10 cellular contexts compared by ENCODE assay signal in genomic region chr20:32333988-32334885, GRCh38. TPM values are rescaled to one million over a fixed set of nuclear protein-coding genes. Genes with fewer than 3 reads are reported as not detected.
DNase-seq lines count a peak whose midpoint lies in the region; TF ChIP-seq lines count a peak whose summit lies in the region.
"Had no signal": no experiment of that assay in that cellular context is flagged by ENCODE, and none has a peak within 500 bp of the region (broad histone marks: within the 10 kb centered on the region; RNA-seq: fewer than 3 reads in every experiment).

No MANE protein-coding gene starts in this region.

- H3K27ac ChIP-seq in neuronal stem cell (replicated peaks; ENCODE audit: low read length), result no peak overlapping the region
- H3K27ac ChIP-seq: A549, PC-9 had no signal

- peaks cover 18 to 63% of the 10 kb centered on the region in 2 donors for H3K36me3 ChIP-seq in neuronal stem cell (replicated peaks in 1 of 2; ENCODE audit: control insufficient read depth in 2 of 2, insufficient read depth in 2 of 2, low read length in 2 of 2)

- no peak overlapping the region for H3K23ac ChIP-seq in neuronal stem cell (ENCODE audit: low read depth, low read length, poor library complexity)

- H2BK15ac ChIP-seq in neuronal stem cell (ENCODE audit: low read length), result no peak overlapping the region

- H4K8ac ChIP-seq in neuronal stem cell (ENCODE audit: low read depth, low read length), result no peak overlapping the region

- no peaks in the 10 kb centered on the region for H3K79me1 ChIP-seq in neuronal stem cell (ENCODE audit: low read depth, low read length)

- H2BK5ac ChIP-seq in neuronal stem cell (ENCODE audit: low read length), result no peak overlapping the region

- no peaks in the 10 kb centered on the region for H3K9me3 Mint-ChIP-seq in activated naive CD4-positive, alpha-beta T cell treated with anti-CD3 and anti-CD28 coated beads for 36 hours

- no peak overlapping the region for H2BK120ac ChIP-seq in neuronal stem cell (ENCODE audit: low read depth, low read length)

- no peak overlapping the region for H2BK12ac ChIP-seq in neuronal stem cell (ENCODE audit: low read length)

- H3K4me3 ChIP-seq in fibroblast of mammary gland (ENCODE audit: control insufficient read depth, low read depth, low read length) (no peak overlapping the region), neuronal stem cell (ENCODE audit: low read length in 2 of 2) (no peak overlapping the region)
- H3K4me3 ChIP-seq: A549, PC-9 had no signal

- TF ChIP-seq CTCF in fibroblast of mammary gland (conservative IDR thresholded peaks at IDR 0.05; ENCODE audit: control insufficient read depth, insufficient read depth, low read depth, low read length), result no peak

- H3K4me2 ChIP-seq in neuronal stem cell (ENCODE audit: insufficient read depth, low read length, poor library complexity, severe bottlenecking), result no peak overlapping the region
- H3K4me2 ChIP-seq: A549, PC-9 had no signal

- H2AFZ ChIP-seq in neuronal stem cell (ENCODE audit: low read length), result no peak overlapping the region
- H2AFZ ChIP-seq: PC-9 had no signal

- H3K9ac ChIP-seq in neuronal stem cell (ENCODE audit: low read depth, low read length, poor library complexity), result no peak overlapping the region

- no peak overlapping the region for H4K91ac ChIP-seq in neuronal stem cell (ENCODE audit: low read depth, low read length, poor library complexity)

- no peaks in the 10 kb centered on the region for H3K27me3 ChIP-seq in neuronal stem cell (ENCODE audit: control insufficient read depth in 3 of 3, insufficient read depth in 3 of 3, low read depth in 1 of 3, low read length in 3 of 3)

- intact Hi-C loops in activated naive CD4-positive, alpha-beta T cell treated with anti-CD3 and anti-CD28 coated beads for 36 hours (cut with micrococcal nuclease), result loop anchor here (1.0 to 10.0 kb wide), 4 partner anchors 21 to 321 kb away; no protein-coding TSS in a partner anchor

- no peak overlapping the region for H2AK5ac ChIP-seq in neuronal stem cell (ENCODE audit: low read depth, low read length)

- H3K18ac ChIP-seq in neuronal stem cell (ENCODE audit: low read length), result no peak overlapping the region

- H3K4me1 ChIP-seq in neuronal stem cell (ENCODE audit: control insufficient read depth in 2 of 2, insufficient read depth in 1 of 2, low read depth in 1 of 2, low read length in 2 of 2), result peaks cover 0 to 5% of the 10 kb centered on the region in 2 donors

- no peak overlapping the region for H3K14ac ChIP-seq in neuronal stem cell (ENCODE audit: low read length)

- H3K27ac Mint-ChIP-seq in activated naive CD4-positive, alpha-beta T cell treated with anti-CD3 and anti-CD28 coated beads for 36 hours, result peak overlapping the region; percentile 80

- WGBS in neuronal stem cell (ENCODE audit: extremely low coverage in 2 of 2, insufficient read length in 2 of 2, insufficient replicate concordance in 1 of 2), 2 donors, result no CpG with 5 or more reads among the region's 13 CpGs

- no peaks in the 10 kb centered on the region for H3K9me3 ChIP-seq in neuronal stem cell (replicated peaks in 1 of 2; ENCODE audit: control insufficient read depth in 2 of 2, insufficient read depth in 1 of 2, low read depth in 1 of 2, low read length in 2 of 2)
- H3K9me3 ChIP-seq: A549 had no signal

- no peak overlapping the region for H3K4ac ChIP-seq in neuronal stem cell (ENCODE audit: low read length)

- no peak overlapping the region for H3K4me3 Mint-ChIP-seq in activated naive CD4-positive, alpha-beta T cell treated with anti-CD3 and anti-CD28 coated beads for 36 hours

- H3K27me3 Mint-ChIP-seq in activated naive CD4-positive, alpha-beta T cell treated with anti-CD3 and anti-CD28 coated beads for 36 hours (ENCODE audit: low read depth), result no peaks in the 10 kb centered on the region

- no peak for DNase-seq in activated naive CD4-positive, alpha-beta T cell treated with anti-CD3 and anti-CD28 coated beads for 36 hours
- no peak for DNase-seq in activated naive CD4-positive, alpha-beta T cell (lab: John Stamatoyannopoulos, UW)
- peak; percentile 67 to 78 for DNase-seq in activated CD4-positive, alpha-beta T cell treated with anti-CD3 and anti-CD28 coated beads, Interleukin-2, amount 50 U/mL, for 48 hours
- peak; percentile 65 for DNase-seq in fibroblast of mammary gland (ENCODE audit: low read depth)
- DNase-seq in stimulated activated CD4-positive, alpha-beta T cell treated with anti-CD3 and anti-CD28 coated beads, Interleukin-1b, Interleukin-23, amount 100 ng/mL, for 4 hours (ENCODE audit: low read depth in 2 of 2), result peak; percentile 27 to 31
- no peak for DNase-seq in NCI-H524 treated with DMSO at 0.1 percent for 48 hours (lab: John Stamatoyannopoulos, UW)
- DNase-seq in neuronal stem cell (ENCODE audit: low spot score), result no peak
- DNase-seq in kidney glomerular epithelial cell (lab: John Stamatoyannopoulos, UW), result no peak

- CTCF ChIA-PET in activated naive CD4-positive, alpha-beta T cell treated with anti-CD3 and anti-CD28 coated beads for 36 hours (lab: Charles Lee), result no interaction called here

- peaks cover 37% of the 10 kb centered on the region for H3K4me1 Mint-ChIP-seq in activated naive CD4-positive, alpha-beta T cell treated with anti-CD3 and anti-CD28 coated beads for 36 hours (ENCODE audit: low read depth)

- peaks cover 33% of the 10 kb centered on the region for H3K36me3 Mint-ChIP-seq in activated naive CD4-positive, alpha-beta T cell treated with anti-CD3 and anti-CD28 coated beads for 36 hours (ENCODE audit: low read depth)

RNA-seq across cellular contexts. Expression of gene ASXL1, which starts 23.9 kb away (rescaled TPM):
- 100 to 1,000 TPM; 155 to 162 TPM for total RNA-seq in activated naive CD4-positive, alpha-beta T cell treated with anti-CD3 and anti-CD28 coated beads for 36 hours
- polyA plus RNA-seq in neuronal stem cell (2013, experiment 1 of 2), result 48.1 TPM
- 48.3 TPM for polyA plus RNA-seq in neuronal stem cell (2013, experiment 2 of 2)

RNA-seq across cellular contexts. Expression of gene KIF3B, which starts 56.8 kb away (rescaled TPM):
- total RNA-seq in activated naive CD4-positive, alpha-beta T cell treated with anti-CD3 and anti-CD28 coated beads for 36 hours, result 10 to 100 TPM; 27.4 to 27.6 TPM
- polyA plus RNA-seq in neuronal stem cell (2013, experiment 1 of 2), result 18.9 TPM
- polyA plus RNA-seq in neuronal stem cell (2013, experiment 2 of 2), result 18.8 TPM

Comparison
In these comparisons a context has a peak if more than half of its experiments do, and no peak if none do; other contexts are left out.
1. DNase-seq: peak in activated CD4-positive, alpha-beta T cell treated with anti-CD3 and anti-CD28 coated beads, Interleukin-2, amount 50 U/mL, for 48 hours (2 of 2), fibroblast of mammary gland (single experiment) and stimulated activated CD4-positive, alpha-beta T cell treated with anti-CD3 and anti-CD28 coated beads, Interleukin-1b, Interleukin-23, amount 100 ng/mL, for 4 hours (2 of 2); none in activated naive CD4-positive, alpha-beta T cell treated with anti-CD3 and anti-CD28 coated beads for 36 hours (single experiment), activated naive CD4-positive, alpha-beta T cell (0 of 4), NCI-H524 treated with DMSO at 0.1 percent for 48 hours (single experiment), neuronal stem cell (single experiment) and kidney glomerular epithelial cell (single experiment).